ENCODE assay signal across 12 cellular contexts in the genomic region with DNA sequence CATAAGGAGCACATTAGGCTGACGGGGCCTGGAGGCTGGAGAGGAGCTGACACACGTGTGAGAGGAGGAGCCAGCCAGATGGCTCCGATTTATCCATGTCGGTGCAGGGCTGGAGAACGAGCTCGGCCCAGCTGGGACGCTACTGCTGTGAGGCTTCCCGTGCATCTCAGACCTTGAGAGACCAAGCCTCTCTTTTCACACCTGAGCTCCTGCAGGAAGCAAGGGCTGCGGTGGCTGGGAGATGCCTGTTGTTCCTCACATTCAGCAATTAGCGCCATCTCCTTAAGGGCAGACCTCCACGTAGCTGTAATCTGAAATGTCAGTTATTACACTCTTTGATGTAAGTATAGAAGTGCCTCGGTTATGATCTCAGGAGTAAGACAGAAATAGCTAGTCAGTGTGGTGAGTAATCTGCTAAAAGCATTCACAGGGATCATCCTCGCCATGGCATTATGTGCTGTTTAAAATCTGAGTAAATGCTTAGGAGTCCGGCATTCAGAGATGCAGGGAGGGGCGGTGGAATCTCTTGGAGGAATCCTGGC.
DNase-seq lines count a peak whose midpoint lies in the region; ATAC-seq and TF ChIP-seq lines count a peak whose summit lies in the region.
"Had no signal": no experiment of that assay in that cellular context is flagged by ENCODE, and none has a peak within 500 bp of the region (broad histone marks: within the 10 kb centered on the region; RNA-seq: fewer than 3 reads in every experiment).

No MANE protein-coding gene starts in this region.

- no peaks in the 10 kb centered on the region for H3K79me2 ChIP-seq in MM.1S (ENCODE audit: low read length)
- H3K79me2 ChIP-seq in mammary epithelial cell (ENCODE audit: insufficient read depth, low read length), result no peaks in the 10 kb centered on the region

- H3K4me3 Mint-ChIP-seq in IgD-negative memory B cell, result peak overlapping the region in 1 of 4 donors; percentile 6
- H3K4me3 Mint-ChIP-seq in activated T-helper 17 cell treated with anti-CD3 and anti-CD28 coated beads, Interleukin-2, amount 50 U/mL, for 72 hours, result no peak overlapping the region
- H3K4me3 Mint-ChIP-seq: central memory CD8-positive, alpha-beta T cell; stimulated activated effector memory CD8-positive, alpha-beta T cell treated with anti-CD3 and anti-CD28 coated beads, Interleukin-12 subunit alpha, Interleukin-12 subunit beta, amount 100 ng/mL, for 72 hours had no signal

- H3F3A ChIP-seq in MM.1S (ENCODE audit: insufficient read depth, low read length), result no peaks in the 10 kb centered on the region

- H3K27ac Mint-ChIP-seq in IgD-negative memory B cell, result peak overlapping the region in 2 of 3 donors; percentile 54 to 78
- H3K27ac Mint-ChIP-seq in activated T-helper 17 cell treated with anti-CD3 and anti-CD28 coated beads, Interleukin-2, amount 50 U/mL, for 72 hours, result no peak overlapping the region
- H3K27ac Mint-ChIP-seq: stimulated activated effector memory CD8-positive, alpha-beta T cell treated with anti-CD3 and anti-CD28 coated beads, Interleukin-12 subunit alpha, Interleukin-12 subunit beta, amount 100 ng/mL, for 72 hours had no signal

- H3K9me3 ChIP-seq in MM.1S (replicated peaks; ENCODE audit: insufficient read depth, low read length) (no peaks in the 10 kb centered on the region), mammary epithelial cell (replicated peaks; ENCODE audit: insufficient read depth, low read length) (no peaks in the 10 kb centered on the region)
- H3K9me3 ChIP-seq: right lobe of liver had no signal

- H3K27me3 ChIP-seq in MM.1S (replicated peaks; ENCODE audit: insufficient read depth, low read length), result no peaks in the 10 kb centered on the region
- no peaks in the 10 kb centered on the region for H3K27me3 ChIP-seq in mammary epithelial cell (ENCODE audit: insufficient read depth, low read length)
- H3K27me3 ChIP-seq: right lobe of liver had no signal

- H3K4me3 ChIP-seq in AG04449 (ENCODE audit: low read depth, low read length) (peak overlapping the region; percentile 45), cardiac fibroblast (replicated peaks in 1 of 2; ENCODE audit: low read depth in 2 of 2, low read length in 2 of 2) (no peak overlapping the region), MM.1S (ENCODE audit: low read length) (no peak overlapping the region), mammary epithelial cell (replicated peaks in 1 of 3; ENCODE audit: insufficient read depth in 1 of 3, low read depth in 2 of 3, low read length in 3 of 3) (no peak overlapping the region)
- H3K4me3 ChIP-seq: right lobe of liver had no signal

- no peaks in the 10 kb centered on the region for H3K9me3 Mint-ChIP-seq in IgD-negative memory B cell
- no peaks in the 10 kb centered on the region for H3K9me3 Mint-ChIP-seq in activated T-helper 17 cell treated with anti-CD3 and anti-CD28 coated beads, Interleukin-2, amount 50 U/mL, for 72 hours
- H3K9me3 Mint-ChIP-seq: central memory CD8-positive, alpha-beta T cell; stimulated activated effector memory CD8-positive, alpha-beta T cell treated with anti-CD3 and anti-CD28 coated beads, Interleukin-12 subunit alpha, Interleukin-12 subunit beta, amount 100 ng/mL, for 72 hours had no signal

- intact Hi-C loops in mammary epithelial cell (cut with micrococcal nuclease), result no loop called here

- CTCF ChIA-PET in AG04449 (lab: Yijun Ruan, JAX) (interaction anchor here (0.9 to 3.5 kb wide), 5 partner anchors 9 to 109 kb away, joined by 3 to 24 read pairs (median 6); no protein-coding TSS in a partner anchor), mammary epithelial cell (lab: Charles Lee; ENCODE audit: low non-redundant PET) (no interaction called here)

- POLR2A ChIA-PET in AG04449 (lab: Yijun Ruan, JAX), result no interaction called here

- BruUV-seq in mammary epithelial cell (replicated peaks; lab: Mats Ljungman, UMichigan), result no TSS peak

- H2AFZ ChIP-seq in MM.1S (ENCODE audit: low read length) (no peak overlapping the region), mammary epithelial cell (ENCODE audit: low read depth, low read length) (no peak overlapping the region)

- ATAC-seq in activated T-helper 17 cell treated with anti-CD3 and anti-CD28 coated beads, Interleukin-2, amount 50 U/mL, for 72 hours (replicated peaks), result no peak
- ATAC-seq: right lobe of liver; stimulated activated effector memory CD8-positive, alpha-beta T cell treated with anti-CD3 and anti-CD28 coated beads, Interleukin-12 subunit alpha, Interleukin-12 subunit beta, amount 100 ng/mL, for 72 hours had no signal

- H3K4me2 ChIP-seq in MM.1S (ENCODE audit: low read depth, low read length), result no peak overlapping the region
- H3K4me2 ChIP-seq in mammary epithelial cell (ENCODE audit: insufficient read depth, low read depth, low read length), result no peak overlapping the region

- no peaks in the 10 kb centered on the region for H3K27me3 Mint-ChIP-seq in IgD-negative memory B cell
- no peaks in the 10 kb centered on the region for H3K27me3 Mint-ChIP-seq in activated T-helper 17 cell treated with anti-CD3 and anti-CD28 coated beads, Interleukin-2, amount 50 U/mL, for 72 hours
- H3K27me3 Mint-ChIP-seq: central memory CD8-positive, alpha-beta T cell had no signal

- dilution Hi-C loops in mammary epithelial cell (cut with HindIII; ENCODE audit: low sequenced_read_pairs), result no loop called here

- H3K9ac ChIP-seq in MM.1S (ENCODE audit: low read length), result no peak overlapping the region
- H3K9ac ChIP-seq in mammary epithelial cell (ENCODE audit: insufficient read depth, low read length), result no peak overlapping the region

- no peak for TF ChIP-seq CTCF in AG04449 (IDR thresholded peaks at IDR 0.05; ENCODE audit: insufficient read depth, low read length, missing control alignments)
- TF ChIP-seq CTCF in cardiac fibroblast (IDR thresholded peaks at IDR 0.05; ENCODE audit: low read depth, low read length), result no peak
- no peak for TF ChIP-seq CTCF in MM.1S (IDR thresholded peaks at IDR 0.05; ENCODE audit: low read length)
- TF ChIP-seq CTCF in mammary epithelial cell (conservative IDR thresholded peaks at IDR 0.05 in 1 of 2, IDR thresholded peaks at IDR 0.05 in 1 of 2; ENCODE audit: extremely low read depth in 1 of 2, insufficient read depth in 1 of 2, low read depth in 1 of 2, low read length in 2 of 2), result no peak

- no peak overlapping the region for H3K27ac ChIP-seq in MM.1S (ENCODE audit: low read length)
- no peak overlapping the region for H3K27ac ChIP-seq in mammary epithelial cell (ENCODE audit: insufficient read depth, low read depth, low read length)
- H3K27ac ChIP-seq: right lobe of liver had no signal

- no peaks in the 10 kb centered on the region for H3K9me2 ChIP-seq in MM.1S (replicated peaks; ENCODE audit: insufficient read depth, low read length)

- H4K20me1 ChIP-seq in MM.1S (ENCODE audit: insufficient read depth, low read length) (no peaks in the 10 kb centered on the region), mammary epithelial cell (ENCODE audit: insufficient read depth, low read length) (no peaks in the 10 kb centered on the region)

- DNase-seq in AG04449 (ENCODE audit: low read depth, low spot score) (peak; percentile 57), cardiac fibroblast (ENCODE audit: low read depth in 2 of 2) (peak; percentile 29 to 64), islet precursor cell (peak; percentile 80), OCI-M1 (lab: John Stamatoyannopoulos, UW) (no peak), MM.1S (no peak), mammary epithelial cell (no peak)
- DNase-seq: NCI-H1930, right lobe of liver had no signal

- in situ Hi-C loops in mammary epithelial cell (cut with MboI; ENCODE audit: low sequenced_read_pairs in 2 of 2), result no loop called here

- H3K4me1 ChIP-seq in MM.1S (ENCODE audit: low read length), result no peaks in the 10 kb centered on the region
- no peaks in the 10 kb centered on the region for H3K4me1 ChIP-seq in mammary epithelial cell (ENCODE audit: insufficient read depth, low read length)
- H3K4me1 ChIP-seq: right lobe of liver had no signal

- peaks cover 2 to 16% (median 15%) of the 10 kb centered on the region in 3 donors for H3K4me1 Mint-ChIP-seq in IgD-negative memory B cell
- H3K4me1 Mint-ChIP-seq in activated T-helper 17 cell treated with anti-CD3 and anti-CD28 coated beads, Interleukin-2, amount 50 U/mL, for 72 hours, result peaks cover 5% of the 10 kb centered on the region

- 92% methylated on average over 11 of the region's 15 CpGs for WGBS in mammary epithelial cell (ENCODE audit: low coverage, missing lambda C conversion rate)

- H3K36me3 ChIP-seq in MM.1S (replicated peaks; ENCODE audit: insufficient read depth, low read length) (no peaks in the 10 kb centered on the region), mammary epithelial cell (ENCODE audit: insufficient read depth, low read length) (no peaks in the 10 kb centered on the region)
- H3K36me3 ChIP-seq: right lobe of liver had no signal

- peaks cover 2% of the 10 kb centered on the region for H3K36me3 Mint-ChIP-seq in IgD-negative memory B cell
- no peaks in the 10 kb centered on the region for H3K36me3 Mint-ChIP-seq in activated T-helper 17 cell treated with anti-CD3 and anti-CD28 coated beads, Interleukin-2, amount 50 U/mL, for 72 hours (ENCODE audit: low read depth)
- H3K36me3 Mint-ChIP-seq: stimulated activated effector memory CD8-positive, alpha-beta T cell treated with anti-CD3 and anti-CD28 coated beads, Interleukin-12 subunit alpha, Interleukin-12 subunit beta, amount 100 ng/mL, for 72 hours had no signal

Comparison
In these comparisons a context has a peak if more than half of its experiments do, and no peak if none do; other contexts are left out.
1. DNase-seq: peak in AG04449 (single experiment), cardiac fibroblast (2 of 2) and islet precursor cell (single experiment); none in OCI-M1 (single experiment), MM.1S (single experiment) and mammary epithelial cell (single experiment).